Comparison of ENCODE assay signal across 8 cellular contexts in genomic region chr2:64653174-64654062, GRCh38.
A peak's percentile ranks its signal among the peaks of the same experiment; 100 is the strongest.
DNase-seq lines count a peak whose midpoint lies in the region; ATAC-seq and TF ChIP-seq lines count a peak whose summit lies in the region.

SERTAD2 (minus strand) TSS chr2:64653913; CDS start chr2:64636871, 17,042 bp downstream.

- CTCF ChIA-PET in AG04449 (lab: Yijun Ruan, JAX), result interaction anchor here (0.8 to 14.2 kb wide), 24 partner anchors 9 to 224 kb away, joined by 3 to 128 read pairs (median 4); no protein-coding TSS in a partner anchor

- H3K9me3 Mint-ChIP-seq in central memory CD8-positive, alpha-beta T cell, result no peaks in the 10 kb centered on the region

- peak within 1 kb of the TSS; percentile 77 for H3K4me3 ChIP-seq in AG04449 (ENCODE audit: low read depth, low read length)

- H3K27me3 Mint-ChIP-seq in central memory CD8-positive, alpha-beta T cell, result no peaks in the 10 kb centered on the region

- peak within 1 kb of the TSS; percentile 84 for H3K4me3 Mint-ChIP-seq in central memory CD8-positive, alpha-beta T cell

- TF ChIP-seq CTCF in AG04449 (IDR thresholded peaks at IDR 0.05; ENCODE audit: insufficient read depth, low read length, missing control alignments), result no peak

- H3K4me1 Mint-ChIP-seq in central memory CD8-positive, alpha-beta T cell, result peaks cover 41% of the 10 kb centered on the region

- H3K36me3 Mint-ChIP-seq in central memory CD8-positive, alpha-beta T cell (ENCODE audit: insufficient read depth), result peaks cover 7% of the 10 kb centered on the region

- DNase-seq in AG04449 (ENCODE audit: low read depth, low spot score), result no peak
- DNase-seq in NCI-H345 (lab: John Stamatoyannopoulos, UW), result peak; percentile 82
- peak; percentile 61 for DNase-seq in activated CD4-positive, CD25-positive, alpha-beta regulatory T cell treated with anti-CD3 and anti-CD28 coated beads, Interleukin-2, amount 50 U/mL, for 16 hours (ENCODE audit: low read depth, low spot score)
- peak; percentile 68 to 79 for DNase-seq in central memory CD8-positive, alpha-beta T cell (ENCODE audit: low spot score in 2 of 2)
- peak; percentile 82 for DNase-seq in kidney glomerular epithelial cell (lab: John Stamatoyannopoulos, UW)
- peak; percentile 67 to 72 for DNase-seq in stimulated activated CD4-positive, alpha-beta T cell treated with anti-CD3 and anti-CD28 coated beads, Interleukin-1b, Interleukin-23, amount 100 ng/mL, for 1 hour (ENCODE audit: low read depth in 2 of 2)

- H3K27ac Mint-ChIP-seq in central memory CD8-positive, alpha-beta T cell (ENCODE audit: low read depth), result peak within 1 kb of the TSS; percentile 84

- ATAC-seq in GM18909 (IDR thresholded peaks at IDR 0.05; ENCODE audit: poor library complexity, unreplicated experiment), result peak; percentile 72
- peak; percentile 69 for ATAC-seq in HG03159 (IDR thresholded peaks at IDR 0.05; ENCODE audit: unreplicated experiment)
- peak; percentile 87 for ATAC-seq in central memory CD8-positive, alpha-beta T cell (replicated peaks; ENCODE audit: extremely low read depth, poor library complexity, severe bottlenecking)

- POLR2A ChIA-PET in AG04449 (lab: Yijun Ruan, JAX), result interaction anchor here (0.5 to 5.0 kb wide), 26 partner anchors 9 to 341 kb away, joined by 3 to 60 read pairs (median 5); no protein-coding TSS in a partner anchor
